Comparison of ENCODE assay signal across 24 cellular contexts in genomic region chr4:71691416-71692073, GRCh38.
A peak's percentile ranks its signal among the peaks of the same experiment; 100 is the strongest.
DNase-seq lines count a peak whose midpoint lies in the region; ATAC-seq and TF ChIP-seq lines count a peak whose summit lies in the region.
"Had no signal": no experiment of that assay in that cellular context is flagged by ENCODE, and none has a peak within 500 bp of the region (broad histone marks: within the 10 kb centered on the region; RNA-seq: fewer than 3 reads in every experiment).

No MANE protein-coding gene starts in this region.

- no peaks in the 10 kb centered on the region for H3K27me3 Mint-ChIP-seq in osteocyte (ENCODE audit: unreplicated experiment)

- WGBS in body of pancreas, 2 donors: 36% methylated on average over 6 of the region's 6 CpGs

- H3K4me1 ChIP-seq in body of pancreas: peaks cover 28% of the 10 kb centered on the region
- H3K4me1 ChIP-seq: BLaER1, SJSA1 had no signal

- TF ChIP-seq CTCF in 22Rv1 (IDR thresholded peaks at IDR 0.05) (no peak), body of pancreas (IDR thresholded peaks at IDR 0.05) (no peak), osteocyte (IDR thresholded peaks at IDR 0.05) (no peak)

- H3K36me3 Mint-ChIP-seq in osteocyte (ENCODE audit: unreplicated experiment): no peaks in the 10 kb centered on the region
- no peaks in the 10 kb centered on the region for H3K36me3 Mint-ChIP-seq in stimulated activated effector memory CD8-positive, alpha-beta T cell treated with anti-CD3 and anti-CD28 coated beads, Interleukin-12 subunit alpha, Interleukin-12 subunit beta, amount 100 ng/mL, for 72 hours
- H3K36me3 Mint-ChIP-seq: CD4-positive, CD25-positive, alpha-beta regulatory T cell; IgD-negative memory B cell had no signal

- no peaks in the 10 kb centered on the region for H3K9me3 ChIP-seq in body of pancreas
- H3K9me3 ChIP-seq: BLaER1, SJSA1 had no signal

- peaks cover 64% of the 10 kb centered on the region for H3K4me1 Mint-ChIP-seq in osteocyte (ENCODE audit: unreplicated experiment)
- no peaks in the 10 kb centered on the region for H3K4me1 Mint-ChIP-seq in stimulated activated effector memory CD8-positive, alpha-beta T cell treated with anti-CD3 and anti-CD28 coated beads, Interleukin-12 subunit alpha, Interleukin-12 subunit beta, amount 100 ng/mL, for 72 hours
- H3K4me1 Mint-ChIP-seq: CD4-positive, CD25-positive, alpha-beta regulatory T cell; IgD-negative memory B cell had no signal

- no peaks in the 10 kb centered on the region for H3K27me3 ChIP-seq in body of pancreas
- H3K27me3 ChIP-seq: BLaER1 had no signal

- ATAC-seq in body of pancreas (peak; percentile 59), HG03469 (IDR thresholded peaks at IDR 0.05; ENCODE audit: unreplicated experiment) (no peak)
- ATAC-seq in stimulated activated effector memory CD8-positive, alpha-beta T cell treated with anti-CD3 and anti-CD28 coated beads, Interleukin-12 subunit alpha, Interleukin-12 subunit beta, amount 100 ng/mL, for 72 hours: no peak

- no peak for TF ChIP-seq POLR2A in body of pancreas (IDR thresholded peaks at IDR 0.05)

- H3K27ac Mint-ChIP-seq in osteocyte (ENCODE audit: unreplicated experiment): peak overlapping the region; percentile 54
- no peak overlapping the region for H3K27ac Mint-ChIP-seq in stimulated activated effector memory CD8-positive, alpha-beta T cell treated with anti-CD3 and anti-CD28 coated beads, Interleukin-12 subunit alpha, Interleukin-12 subunit beta, amount 100 ng/mL, for 72 hours
- H3K27ac Mint-ChIP-seq: CD4-positive, CD25-positive, alpha-beta regulatory T cell; IgD-negative memory B cell had no signal

- intact Hi-C loops in body of pancreas (cut with DNase I): no loop called here

- H3K4me3 ChIP-seq in body of pancreas: no peak overlapping the region
- H3K4me3 ChIP-seq: BLaER1, GM23248, PC-9, SJSA1 had no signal

- peak overlapping the region; percentile 17; the same call in 1 of the 2 replicates for H3K27ac ChIP-seq in 22Rv1
- peak overlapping the region in 3 of 4 donors; percentile 4 to 55 (median 51) for H3K27ac ChIP-seq in body of pancreas
- H3K27ac ChIP-seq: BLaER1, GM23248, KMS-11, PC-9, SJSA1 had no signal

- no peaks in the 10 kb centered on the region for H3K9me3 Mint-ChIP-seq in osteocyte (ENCODE audit: unreplicated experiment)
- no peaks in the 10 kb centered on the region for H3K9me3 Mint-ChIP-seq in stimulated activated effector memory CD8-positive, alpha-beta T cell treated with anti-CD3 and anti-CD28 coated beads, Interleukin-12 subunit alpha, Interleukin-12 subunit beta, amount 100 ng/mL, for 72 hours
- H3K9me3 Mint-ChIP-seq: IgD-negative memory B cell had no signal

- H3K4me3 Mint-ChIP-seq in osteocyte (ENCODE audit: unreplicated experiment): no peak overlapping the region
- no peak overlapping the region for H3K4me3 Mint-ChIP-seq in stimulated activated effector memory CD8-positive, alpha-beta T cell treated with anti-CD3 and anti-CD28 coated beads, Interleukin-12 subunit alpha, Interleukin-12 subunit beta, amount 100 ng/mL, for 72 hours
- H3K4me3 Mint-ChIP-seq: CD4-positive, CD25-positive, alpha-beta regulatory T cell; IgD-negative memory B cell had no signal

- DNase-seq in NCI-H1092 treated with DMSO at 0.1 percent for 48 hours (lab: John Stamatoyannopoulos, UW) (peak; percentile 8), NCI-H1092 (lab: John Stamatoyannopoulos, UW) (no peak), body of pancreas (peak in 1 of 4 donors; percentile 20), osteocyte (ENCODE audit: extremely low spot score, unreplicated experiment) (no peak), NCI-H1930 (lab: John Stamatoyannopoulos, UW) (no peak)
- DNase-seq in stimulated activated effector memory CD8-positive, alpha-beta T cell treated with anti-CD3 and anti-CD28 coated beads, Interleukin-12 subunit alpha, Interleukin-12 subunit beta, amount 100 ng/mL, for 72 hours (ENCODE audit: low spot score in 2 of 2): no peak
- DNase-seq: 8988T; CD4-positive, CD25-positive, alpha-beta regulatory T cell; GM23248; H7; NCI-H1105; NCI-H1436 treated with DMSO at 0.1 percent for 48 hours; NCI-H187 treated with DMSO at 0.1 percent for 48 hours; NCI-H446; NCI-H524 treated with DMSO at 0.1 percent for 48 hours; NCI-H774; PC-9; Right ventricle myocardium superior had no signal

- H3K36me3 ChIP-seq in body of pancreas (replicated peaks in 1 of 2; ENCODE audit: insufficient read depth in 1 of 2, low read depth in 2 of 2): no peaks in the 10 kb centered on the region
- H3K36me3 ChIP-seq: BLaER1, SJSA1 had no signal
